Comparison of ENCODE assay signal across 7 cellular contexts in the genomic region with DNA sequence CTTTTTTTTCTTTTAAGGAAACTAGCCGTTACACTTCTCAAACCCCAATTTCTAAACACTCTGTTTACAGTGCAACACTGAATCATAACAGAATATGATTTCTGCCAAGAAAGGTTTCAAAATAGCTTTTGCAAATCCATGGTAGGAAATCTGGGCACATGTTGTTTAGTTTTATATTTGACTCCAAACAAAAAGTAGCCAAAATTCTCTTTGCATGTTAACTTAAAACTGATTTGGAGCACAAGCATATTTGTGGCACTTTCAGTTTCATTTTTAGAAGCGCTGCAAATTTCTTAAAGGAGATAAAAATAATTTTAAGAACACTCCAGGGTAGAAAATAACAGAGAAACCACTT.
A peak's percentile ranks its signal among the peaks of the same experiment; 100 is the strongest.
DNase-seq lines count a peak whose midpoint lies in the region; ATAC-seq and TF ChIP-seq lines count a peak whose summit lies in the region.

No MANE protein-coding gene starts in this region.

- CTCF ChIA-PET in Caco-2 (lab: Charles Lee), result no interaction called here

- H3K9me3 ChIP-seq in Caco-2, result peaks cover 13% of the 10 kb centered on the region; the same call in 1 of the 2 replicates
- peaks cover 17% of the 10 kb centered on the region for H3K9me3 ChIP-seq in endodermal cell (ENCODE audit: control insufficient read depth, low read length)

- no peak for DNase-seq in LNCaP clone FGC (ENCODE audit: low read depth)
- DNase-seq in coronary artery (ENCODE audit: low spot score), result no peak
- no peak for DNase-seq in natural killer cell
- DNase-seq in Caco-2, result no peak
- DNase-seq in cerebellum (ENCODE audit: low spot score), result no peak
- DNase-seq in endodermal cell, result no peak

- H3K4me1 ChIP-seq in Caco-2, result no peaks in the 10 kb centered on the region
- no peaks in the 10 kb centered on the region for H3K4me1 ChIP-seq in endodermal cell (ENCODE audit: control insufficient read depth, insufficient read depth, low read length)

- peaks cover 37 to 40% of the 10 kb centered on the region in 2 donors for H3K4me1 Mint-ChIP-seq in natural killer cell
- no peaks in the 10 kb centered on the region for H3K4me1 Mint-ChIP-seq in Caco-2 (ENCODE audit: low read depth, unreplicated experiment)
- H3K4me1 Mint-ChIP-seq in endodermal cell, result no peaks in the 10 kb centered on the region

- 91 to 100% methylated on average over 1 to 2 of the region's 2 CpGs for WGBS in endodermal cell (ENCODE audit: insufficient coverage in 1 of 2, insufficient read length in 1 of 2), 2 experiments

- H3K27me3 Mint-ChIP-seq in natural killer cell (ENCODE audit: low read depth in 2 of 2), result no peaks in the 10 kb centered on the region
- H3K27me3 Mint-ChIP-seq in Caco-2 (ENCODE audit: insufficient read depth, unreplicated experiment), result peaks cover 6% of the 10 kb centered on the region
- H3K27me3 Mint-ChIP-seq in endodermal cell (ENCODE audit: insufficient read depth), result no peaks in the 10 kb centered on the region

- ATAC-seq in GM19324 (IDR thresholded peaks at IDR 0.05; ENCODE audit: low FRiP score, unreplicated experiment), result peak; percentile 12
- ATAC-seq in natural killer cell, result no peak

- H3K36me3 ChIP-seq in Caco-2 (ENCODE audit: control insufficient read depth, insufficient read depth, low read length) (no peaks in the 10 kb centered on the region), endodermal cell (ENCODE audit: control insufficient read depth, insufficient read depth, low read length) (no peaks in the 10 kb centered on the region)

- H3K36me3 Mint-ChIP-seq in natural killer cell, result no peaks in the 10 kb centered on the region
- H3K36me3 Mint-ChIP-seq in Caco-2 (ENCODE audit: insufficient read depth, unreplicated experiment), result no peaks in the 10 kb centered on the region
- no peaks in the 10 kb centered on the region for H3K36me3 Mint-ChIP-seq in endodermal cell (ENCODE audit: low read depth)

- H3K4me3 ChIP-seq in LNCaP clone FGC (ENCODE audit: low read depth, low read length) (peak overlapping the region; percentile 37), coronary artery (peak overlapping the region; percentile 77), Caco-2 (ENCODE audit: low read depth, low read length) (no peak overlapping the region), endodermal cell (ENCODE audit: low read length) (no peak overlapping the region)

- intact Hi-C loops in natural killer cell (cut with micrococcal nuclease), result loop anchor here (5.0 kb wide), 1 partner anchor 201 kb away; a partner anchor contains a TSS
- intact Hi-C loops in Caco-2 (cut with micrococcal nuclease; ENCODE audit: unreplicated experiment), result no loop called here

- H3K9me3 Mint-ChIP-seq in natural killer cell (no peaks in the 10 kb centered on the region), Caco-2 (ENCODE audit: unreplicated experiment) (no peaks in the 10 kb centered on the region), endodermal cell (peaks cover 23% of the 10 kb centered on the region)

- peak overlapping the region; percentile 94 for H3K27ac Mint-ChIP-seq in natural killer cell
- H3K27ac Mint-ChIP-seq in Caco-2 (ENCODE audit: unreplicated experiment), result no peak overlapping the region
- H3K27ac Mint-ChIP-seq in endodermal cell, result no peak overlapping the region

- POLR2A ChIA-PET in Caco-2 (lab: Charles Lee), result no interaction called here

- H3K27me3 ChIP-seq in Caco-2 (replicated peaks; ENCODE audit: control insufficient read depth, insufficient read depth, low read length) (no peaks in the 10 kb centered on the region), endodermal cell (ENCODE audit: control insufficient read depth, insufficient read depth, low read length, poor library complexity, severe bottlenecking) (no peaks in the 10 kb centered on the region)

- peak overlapping the region; percentile 91 for H3K4me3 Mint-ChIP-seq in natural killer cell
- no peak overlapping the region for H3K4me3 Mint-ChIP-seq in Caco-2 (ENCODE audit: unreplicated experiment)
- no peak overlapping the region for H3K4me3 Mint-ChIP-seq in endodermal cell

- no peak for TF ChIP-seq CTCF in LNCaP clone FGC (IDR thresholded peaks at IDR 0.05; ENCODE audit: control insufficient read depth, extremely low read depth, insufficient read depth)
- no peak for TF ChIP-seq CTCF in coronary artery (IDR thresholded peaks at IDR 0.05)
- TF ChIP-seq CTCF in natural killer cell (IDR thresholded peaks at IDR 0.05), result no peak
- TF ChIP-seq CTCF in Caco-2 (IDR thresholded peaks at IDR 0.05; ENCODE audit: insufficient read depth in 1 of 2, low read depth in 1 of 2, low read length in 1 of 2, severe bottlenecking in 1 of 2, unreplicated experiment in 1 of 2), result no peak
- TF ChIP-seq CTCF in endodermal cell (conservative IDR thresholded peaks at IDR 0.05), result no peak

- BruUV-seq in Caco-2 (replicated peaks; lab: Mats Ljungman, UMichigan), result no TSS peak

- no peak overlapping the region for H3K9ac ChIP-seq in endodermal cell (ENCODE audit: extremely low read depth, low read length, poor library complexity, severe bottlenecking)

- H3K27ac ChIP-seq in coronary artery (peak overlapping the region; percentile 93 to 97), endodermal cell (ENCODE audit: low read depth, low read length) (no peak overlapping the region)

Comparison
In these comparisons a context has a peak if more than half of its experiments do, and no peak if none do; other contexts are left out.
1. H3K4me3 ChIP-seq: peak in LNCaP clone FGC (single experiment) and coronary artery (single experiment); none in Caco-2 (single experiment) and endodermal cell (single experiment).
2. H3K27ac Mint-ChIP-seq: peak in natural killer cell (2 of 2); none in Caco-2 (single experiment) and endodermal cell (single experiment).